In the genomic region with DNA sequence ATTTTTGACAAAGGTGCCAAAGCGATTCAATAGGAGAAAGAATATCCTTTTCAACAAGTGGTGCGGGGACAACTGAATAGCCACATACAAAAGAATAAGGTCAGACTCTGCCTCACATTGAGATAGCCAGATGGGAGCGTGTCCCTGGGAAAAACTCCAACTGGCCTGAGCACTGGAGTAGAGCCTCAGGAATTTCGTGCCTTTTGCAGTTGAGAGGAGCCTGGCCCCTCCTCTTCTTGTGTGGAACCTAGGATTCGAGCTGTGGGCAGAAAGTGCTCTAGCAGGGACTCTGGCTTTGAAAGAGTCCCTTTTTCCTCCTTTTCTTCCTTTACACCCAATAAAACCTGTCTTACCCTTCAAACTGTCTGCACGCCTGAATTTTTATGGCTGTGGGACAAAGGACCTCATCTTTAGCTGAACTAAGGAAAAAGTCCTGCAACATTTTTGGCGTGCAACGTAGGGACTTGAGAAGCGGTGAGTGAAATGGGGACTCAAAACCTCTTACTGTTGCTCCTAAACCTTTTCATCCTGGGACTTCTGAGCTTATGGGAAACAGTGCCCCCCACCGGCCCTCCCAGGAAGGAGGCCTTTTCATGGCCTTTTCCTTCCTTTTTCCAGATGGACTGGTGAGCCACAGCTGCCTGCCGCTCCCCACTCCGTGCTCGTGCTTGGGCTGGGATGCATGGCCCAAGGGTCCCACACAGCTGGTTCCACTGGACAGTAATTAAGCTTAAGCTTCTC, we compare ENCODE assay signal across 3 cellular contexts.
TF ChIP-seq lines count a peak whose summit lies in the region.

No MANE protein-coding gene starts in this region.

TF ChIP-seq in SK-N-SH, 30 proteins besides CTCF, POLR2A, EP300 and RAD21 (continued from another document):
- TF ChIP-seq, protein P1, sequence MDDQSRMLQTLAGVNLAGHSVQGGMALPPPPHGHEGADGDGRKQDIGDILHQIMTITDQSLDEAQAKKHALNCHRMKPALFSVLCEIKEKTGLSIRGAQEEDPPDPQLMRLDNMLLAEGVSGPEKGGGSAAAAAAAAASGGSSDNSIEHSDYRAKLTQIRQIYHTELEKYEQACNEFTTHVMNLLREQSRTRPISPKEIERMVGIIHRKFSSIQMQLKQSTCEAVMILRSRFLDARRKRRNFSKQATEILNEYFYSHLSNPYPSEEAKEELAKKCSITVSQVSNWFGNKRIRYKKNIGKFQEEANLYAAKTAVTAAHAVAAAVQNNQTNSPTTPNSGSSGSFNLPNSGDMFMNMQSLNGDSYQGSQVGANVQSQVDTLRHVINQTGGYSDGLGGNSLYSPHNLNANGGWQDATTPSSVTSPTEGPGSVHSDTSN (IDR thresholded peaks at IDR 0.05), result no peak
- TF ChIP-seq FOXJ3 (CRISPR knock-in tag; IDR thresholded peaks at IDR 0.05) (no peak), MXI1 (IDR thresholded peaks at IDR 0.05; ENCODE audit: low read depth, low read length) (no peak), ELF1 (IDR thresholded peaks at IDR 0.05) (no peak), TEAD4 (IDR thresholded peaks at IDR 0.05; ENCODE audit: borderline replicate concordance, insufficient read depth) (no peak), TCF12 (IDR thresholded peaks at IDR 0.05) (no peak), GABPA (IDR thresholded peaks at IDR 0.05; ENCODE audit: low read depth) (no peak), JUND (IDR thresholded peaks at IDR 0.05) (no peak), RFX5 (IDR thresholded peaks at IDR 0.05; ENCODE audit: low read length) (no peak), SMC3 (IDR thresholded peaks at IDR 0.05; ENCODE audit: low read depth, low read length) (no peak)
- TF ChIP-seq, protein P2, sequence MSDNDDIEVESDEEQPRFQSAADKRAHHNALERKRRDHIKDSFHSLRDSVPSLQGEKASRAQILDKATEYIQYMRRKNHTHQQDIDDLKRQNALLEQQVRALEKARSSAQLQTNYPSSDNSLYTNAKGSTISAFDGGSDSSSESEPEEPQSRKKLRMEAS (IDR thresholded peaks at IDR 0.05; ENCODE audit: low read depth), result no peak

TF ChIP-seq in SK-N-SH treated with all-trans-retinoic acid at 6 μM for 48 hours, 23 proteins besides CTCF, POLR2A, EP300 and RAD21 (continued from another document):
- TF ChIP-seq, protein P3, sequence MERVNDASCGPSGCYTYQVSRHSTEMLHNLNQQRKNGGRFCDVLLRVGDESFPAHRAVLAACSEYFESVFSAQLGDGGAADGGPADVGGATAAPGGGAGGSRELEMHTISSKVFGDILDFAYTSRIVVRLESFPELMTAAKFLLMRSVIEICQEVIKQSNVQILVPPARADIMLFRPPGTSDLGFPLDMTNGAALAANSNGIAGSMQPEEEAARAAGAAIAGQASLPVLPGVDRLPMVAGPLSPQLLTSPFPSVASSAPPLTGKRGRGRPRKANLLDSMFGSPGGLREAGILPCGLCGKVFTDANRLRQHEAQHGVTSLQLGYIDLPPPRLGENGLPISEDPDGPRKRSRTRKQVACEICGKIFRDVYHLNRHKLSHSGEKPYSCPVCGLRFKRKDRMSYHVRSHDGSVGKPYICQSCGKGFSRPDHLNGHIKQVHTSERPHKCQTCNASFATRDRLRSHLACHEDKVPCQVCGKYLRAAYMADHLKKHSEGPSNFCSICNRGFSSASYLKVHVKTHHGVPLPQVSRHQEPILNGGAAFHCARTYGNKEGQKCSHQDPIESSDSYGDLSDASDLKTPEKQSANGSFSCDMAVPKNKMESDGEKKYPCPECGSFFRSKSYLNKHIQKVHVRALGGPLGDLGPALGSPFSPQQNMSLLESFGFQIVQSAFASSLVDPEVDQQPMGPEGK (CRISPR knock-in tag; IDR thresholded peaks at IDR 0.05; ENCODE audit: borderline replicate concordance), result no peak
- TF ChIP-seq ESRRG (CRISPR knock-in tag; IDR thresholded peaks at IDR 0.05) (no peak), SNAI2 (CRISPR knock-in tag; IDR thresholded peaks at IDR 0.05) (no peak), ZC3H10 (CRISPR knock-in tag; IDR thresholded peaks at IDR 0.05) (no peak)

TF ChIP-seq in HEK293T, 16 proteins besides CTCF, POLR2A, EP300 and RAD21 (continued from another document):
- TF ChIP-seq FOXK2 (IDR thresholded peaks at IDR 0.05) (no peak), L3MBTL2 (conservative IDR thresholded peaks at IDR 0.05) (no peak)
